Comparison of ENCODE assay signal across 30 cellular contexts in the genomic region with DNA sequence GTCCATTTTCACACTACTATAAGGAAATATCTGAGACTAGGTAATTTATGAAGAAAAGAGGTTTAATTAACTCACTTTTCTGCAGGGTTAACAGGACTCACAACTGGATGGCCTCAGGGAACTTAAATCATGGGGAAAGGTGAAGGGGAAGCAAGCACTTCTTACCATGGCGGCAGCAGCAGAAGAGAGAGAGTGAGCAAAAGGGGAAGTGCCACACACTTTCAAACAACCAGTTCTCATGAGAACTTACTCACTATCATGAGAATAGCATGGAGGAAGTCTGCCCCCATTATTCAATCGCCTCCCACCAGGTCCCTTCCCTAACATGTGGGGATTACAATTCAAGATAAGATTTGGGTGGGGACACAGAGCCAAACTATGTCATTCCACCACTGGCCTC. TPM values are rescaled to one million over a fixed set of nuclear protein-coding genes. Genes with fewer than 3 reads are reported as not detected.
"Had no signal": no experiment of that assay in that cellular context is flagged by ENCODE, and none has a peak within 500 bp of the region (broad histone marks: within the 10 kb centered on the region; RNA-seq: fewer than 3 reads in every experiment).

No MANE protein-coding gene starts in this region.

- ATAC-seq: left colon; left lung; lower lobe of right lung; naive thymus-derived CD4-positive, alpha-beta T cell; natural killer cell treated with Interleukin-12 subunit alpha and Interleukin-12 subunit beta and Interleukin-15 and Interleukin-18, amount 100 ng/mL, for 72 hours; right lobe of liver; stimulated activated memory B cell treated with anti-CD40 and anti-IgM and Interleukin-4, amounts not matched to agents 10 μg/mL and 1 μg/mL and 100 μg/mL, for 72 hours; stimulated activated naive CD8-positive, alpha-beta T cell treated with anti-CD3 and anti-CD28 coated beads, Interleukin-15, Interleukin-2, amounts not matched to agents 100 U/mL and 50 U/mL, for 24 hours had no signal

- DNase-seq: hypothalamus; immature natural killer cell; kidney; left colon; left lung; lower lobe of right lung; mammary epithelial cell; mesenchymal stem cell; naive thymus-derived CD4-positive, alpha-beta T cell; ovary; right lobe of liver; stimulated activated CD4-positive, alpha-beta T cell treated with anti-CD3 and anti-CD28 coated beads, Interleukin-1b, Interleukin-23, amount 100 ng/mL, for 48 hours; stimulated activated CD4-positive, alpha-beta T cell treated with anti-CD3 and anti-CD28 coated beads, Interleukin-2, amount 100 ng/mL, for 48 hours; stimulated activated CD4-positive, alpha-beta T cell treated with anti-CD3 and anti-CD28 coated beads, Interleukin-4, amount 100 ng/mL, for 4 hours; stimulated activated CD8-positive, alpha-beta memory T cell treated with anti-CD3 and anti-CD28 coated beads, Interleukin-4, amount 100 ng/mL, for 48 hours; stimulated activated naive CD8-positive, alpha-beta T cell treated with anti-CD3 and anti-CD28 coated beads, Interleukin-15, Interleukin-2, amounts not matched to agents 100 U/mL and 50 U/mL, for 24 hours; stomach; testis; thyroid gland; transverse colon; upper lobe of left lung had no signal

- H3K27me3 ChIP-seq: left lung, ovary, right atrium auricular region, right lobe of liver, stomach, testis, thyroid gland, transverse colon, upper lobe of left lung, vagina had no signal

- H3K4me2 ChIP-seq: smooth muscle cell had no signal

- H3K36me3 ChIP-seq: left lung, lower lobe of right lung, ovary, right atrium auricular region, right lobe of liver, stomach, thyroid gland, transverse colon, upper lobe of left lung, vagina had no signal

- H3K4me1 ChIP-seq: left lung, lower lobe of right lung, right atrium auricular region, right lobe of liver, stomach, testis, thyroid gland, transverse colon, upper lobe of left lung, vagina had no signal

- FAIRE-seq: islet of Langerhans, kidney had no signal

- H3K27ac ChIP-seq: left lung, lower lobe of right lung, ovary, right atrium auricular region, right lobe of liver, stomach, testis, thyroid gland, transverse colon, upper lobe of left lung, vagina had no signal

- H3K4me3 ChIP-seq: left lung, lower lobe of right lung, ovary, right atrium auricular region, right lobe of liver, smooth muscle cell, stomach, testis, thyroid gland, transverse colon, upper lobe of left lung, vagina had no signal

- H3K9me3 ChIP-seq: lower lobe of right lung, ovary, right atrium auricular region, right lobe of liver, testis, thyroid gland, vagina had no signal

RNA-seq across cellular contexts. Expression of a gene that starts 55.1 kb away (rescaled TPM):
- total RNA-seq: left colon; left lung; liver; lower lobe of right lung; naive thymus-derived CD4-positive, alpha-beta T cell; natural killer cell treated with Interleukin-12 subunit alpha and Interleukin-12 subunit beta and Interleukin-15 and Interleukin-18, amount 100 ng/mL, for 72 hours; pulmonary artery endothelial cell; right lobe of liver; skeletal muscle tissue; vagina had no signal
- polyA plus RNA-seq: immature natural killer cell; liver; naive thymus-derived CD4-positive, alpha-beta T cell; ovary had no signal
